ENCODE assay signal across 17 cellular contexts in the genomic region with DNA sequence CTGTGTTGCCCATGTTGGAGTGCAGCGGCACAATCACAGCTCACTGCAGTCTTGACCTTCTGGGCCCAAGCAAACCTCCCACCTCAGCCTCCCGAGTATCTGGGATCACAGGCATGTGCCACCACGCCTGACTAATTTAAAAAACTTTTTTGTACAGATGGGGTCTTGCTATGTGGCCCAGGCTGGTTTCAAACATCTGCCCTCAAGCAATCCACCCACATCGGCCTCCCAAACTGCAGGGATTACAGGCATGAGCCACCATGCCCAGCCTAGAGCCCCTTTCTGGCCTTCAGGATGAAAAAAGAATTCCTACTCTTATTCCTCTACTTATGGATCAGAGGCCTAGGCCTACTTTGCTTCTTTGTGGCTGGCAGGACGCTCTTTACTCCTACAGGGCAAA. TPM values are rescaled to one million over a fixed set of nuclear protein-coding genes. Genes with fewer than 3 reads are reported as not detected.
DNase-seq lines count a peak whose midpoint lies in the region; ATAC-seq and TF ChIP-seq lines count a peak whose summit lies in the region.
"Had no signal": no experiment of that assay in that cellular context is flagged by ENCODE, and none has a peak within 500 bp of the region (broad histone marks: within the 10 kb centered on the region; RNA-seq: fewer than 3 reads in every experiment).

No MANE protein-coding gene starts in this region.

- H3K9me3 ChIP-seq in endodermal cell (ENCODE audit: control insufficient read depth, low read length): peaks cover 6% of the 10 kb centered on the region

- no peak overlapping the region for H3K4me3 Mint-ChIP-seq in activated T-cell treated with anti-CD3 and anti-CD28 coated beads, Interleukin-2, amount 50 U/mL, for 72 hours
- H3K4me3 Mint-ChIP-seq in endodermal cell (no peak overlapping the region), nephron progenitor cell (no peak overlapping the region)

- ATAC-seq in activated T-cell treated with anti-CD3 and anti-CD28 coated beads, Interleukin-2, amount 50 U/mL, for 72 hours (replicated peaks in 1 of 2): no peak
- no peak for ATAC-seq in GM19328 (IDR thresholded peaks at IDR 0.05; ENCODE audit: unreplicated experiment)
- ATAC-seq: HCT116, PC-3 had no signal

- in situ Hi-C loops in ACHN (cut with HindIII; ENCODE audit: low pct_ligation_motif_present, low pct_unique_long_range_greater_than_20kb, low sequenced_read_pairs): no loop called here

- peaks cover 6% of the 10 kb centered on the region for H3K4me1 ChIP-seq in endodermal cell (ENCODE audit: control insufficient read depth, insufficient read depth, low read length)

- H3K9ac ChIP-seq in endodermal cell (ENCODE audit: extremely low read depth, low read length, poor library complexity, severe bottlenecking): peak overlapping the region; percentile 23
- H3K9ac ChIP-seq: KMS-11 had no signal

- DNase-seq in activated T-cell treated with anti-CD3 and anti-CD28 coated beads, Interleukin-2, amount 50 U/mL, for 72 hours: no peak
- DNase-seq in activated T-cell treated with anti-CD3 and anti-CD28 coated beads, Interleukin-2, amount 50 U/mL, for 1 hour: no peak
- no peak for DNase-seq in endodermal cell
- no peak for DNase-seq in nephron progenitor cell
- no peak for DNase-seq in ACHN
- no peak for DNase-seq in H4 (ENCODE audit: low spot score)
- DNase-seq in pons (ENCODE audit: low spot score): no peak
- DNase-seq: C1 segment of cervical spinal cord, COR-L47, NCI-H1092, NCI-H2227 treated with DMSO at 0.1 percent for 48 hours, NCI-H526, PC-3 had no signal

- peaks cover 80% of the 10 kb centered on the region for H3K36me3 ChIP-seq in endodermal cell (ENCODE audit: control insufficient read depth, insufficient read depth, low read length)

- H3K27ac Mint-ChIP-seq in activated T-cell treated with anti-CD3 and anti-CD28 coated beads, Interleukin-2, amount 50 U/mL, for 72 hours: peak overlapping the region; percentile 69
- H3K27ac Mint-ChIP-seq in endodermal cell (peak overlapping the region; percentile 52), nephron progenitor cell (peak overlapping the region; percentile 71)

- no peak overlapping the region for H3K4me3 ChIP-seq in endodermal cell (ENCODE audit: low read length)

- TF ChIP-seq CTCF in endodermal cell (conservative IDR thresholded peaks at IDR 0.05) (no peak), nephron progenitor cell (IDR thresholded peaks at IDR 0.05) (no peak)

- H3K27ac ChIP-seq in endodermal cell (ENCODE audit: low read depth, low read length): no peak overlapping the region
- H3K27ac ChIP-seq: 22Rv1, KMS-11 had no signal

- no peaks in the 10 kb centered on the region for H3K9me3 Mint-ChIP-seq in activated T-cell treated with anti-CD3 and anti-CD28 coated beads, Interleukin-2, amount 50 U/mL, for 72 hours
- H3K9me3 Mint-ChIP-seq in endodermal cell: no peaks in the 10 kb centered on the region
- H3K9me3 Mint-ChIP-seq in nephron progenitor cell: no peaks in the 10 kb centered on the region

- H3K4me1 Mint-ChIP-seq in activated T-cell treated with anti-CD3 and anti-CD28 coated beads, Interleukin-2, amount 50 U/mL, for 72 hours (ENCODE audit: low read depth): peaks cover 23% of the 10 kb centered on the region
- H3K4me1 Mint-ChIP-seq in endodermal cell (peaks cover 10% of the 10 kb centered on the region), nephron progenitor cell (no peaks in the 10 kb centered on the region)

- H3K36me3 Mint-ChIP-seq in activated T-cell treated with anti-CD3 and anti-CD28 coated beads, Interleukin-2, amount 50 U/mL, for 72 hours (ENCODE audit: insufficient read depth in 2 of 2): peaks cover 2 to 14% of the 10 kb centered on the region in 2 donors
- H3K36me3 Mint-ChIP-seq in endodermal cell (ENCODE audit: low read depth) (peaks cover 63% of the 10 kb centered on the region), nephron progenitor cell (ENCODE audit: low read depth) (peaks cover 58% of the 10 kb centered on the region)

- WGBS in endodermal cell (ENCODE audit: insufficient coverage in 1 of 2, insufficient read length in 1 of 2), 2 experiments: 94 to 98% methylated on average over 5 of the region's 5 CpGs

- no peaks in the 10 kb centered on the region for H3K27me3 ChIP-seq in endodermal cell (ENCODE audit: control insufficient read depth, insufficient read depth, low read length, poor library complexity, severe bottlenecking)

- no peaks in the 10 kb centered on the region for H3K27me3 Mint-ChIP-seq in activated T-cell treated with anti-CD3 and anti-CD28 coated beads, Interleukin-2, amount 50 U/mL, for 72 hours (ENCODE audit: low read depth)
- no peaks in the 10 kb centered on the region for H3K27me3 Mint-ChIP-seq in endodermal cell (ENCODE audit: insufficient read depth)
- no peaks in the 10 kb centered on the region for H3K27me3 Mint-ChIP-seq in nephron progenitor cell (ENCODE audit: low read depth, poor library complexity)

RNA-seq across cellular contexts. Expression of a gene that starts 39.6 kb away (rescaled TPM):
- 10 to 100 TPM; 77.8 to 83.0 TPM for total RNA-seq in activated T-cell treated with anti-CD3 and anti-CD28 coated beads, Interleukin-2, amount 50 U/mL, for 72 hours
- total RNA-seq in endodermal cell: 1 to 10 TPM; 6.8 to 9.0 TPM
- polyA plus RNA-seq in endodermal cell (2013, experiment 1 of 2): 28.5 TPM
- polyA plus RNA-seq in endodermal cell (2013, experiment 2 of 2): 11.2 TPM
- total RNA-seq in H4 (2014; rRNA removed; shearing (Covaris generic)): 28.0 and 35.4 TPM in 2 replicates
